ENCODE assay signal across 1 cellular context in the genomic region with DNA sequence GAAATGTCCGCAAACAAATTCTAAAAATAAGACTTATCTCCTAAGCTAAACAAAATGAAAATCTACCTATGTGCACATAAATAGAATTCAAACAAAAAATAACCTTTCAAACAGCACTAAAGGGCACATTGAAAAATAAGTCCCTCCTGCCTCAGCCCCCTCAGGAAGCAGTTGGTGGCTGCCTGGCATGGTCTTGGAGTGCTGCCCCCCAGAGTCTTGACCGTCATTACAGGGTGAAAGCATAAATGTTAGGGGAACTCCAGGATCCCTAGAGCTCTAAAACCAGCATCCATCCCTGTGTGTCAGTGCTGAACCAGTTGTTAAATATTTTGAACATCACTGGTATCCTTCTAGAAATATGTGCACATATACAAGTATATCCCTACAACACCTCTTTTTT.
TF ChIP-seq lines count a peak whose summit lies in the region.

No MANE protein-coding gene starts in this region.

TF ChIP-seq in H1, 55 proteins besides CTCF, POLR2A, EP300 and RAD21:
- no peak for TF ChIP-seq SRF (IDR thresholded peaks at IDR 0.05; ENCODE audit: low read depth, low read length)
- no peak for TF ChIP-seq TBP (IDR thresholded peaks at IDR 0.05; ENCODE audit: low read depth, low read length)
- no peak for TF ChIP-seq KDM5A (IDR thresholded peaks at IDR 0.05; ENCODE audit: low read length)
- no peak for TF ChIP-seq RNF2 (IDR thresholded peaks at IDR 0.05; ENCODE audit: borderline replicate concordance, low read depth, low read length, missing control alignments, poor library complexity, severe bottlenecking)
- TF ChIP-seq BCL11A (IDR thresholded peaks at IDR 0.05; ENCODE audit: low read depth in 2 of 2, low read length in 2 of 2), result no peak
- no peak for TF ChIP-seq EZH2 (IDR thresholded peaks at IDR 0.05; ENCODE audit: low read depth, low read length, severe bottlenecking)
- TF ChIP-seq TAF1 (IDR thresholded peaks at IDR 0.05; ENCODE audit: low read depth, low read length), result no peak
- TF ChIP-seq, protein P1, sequence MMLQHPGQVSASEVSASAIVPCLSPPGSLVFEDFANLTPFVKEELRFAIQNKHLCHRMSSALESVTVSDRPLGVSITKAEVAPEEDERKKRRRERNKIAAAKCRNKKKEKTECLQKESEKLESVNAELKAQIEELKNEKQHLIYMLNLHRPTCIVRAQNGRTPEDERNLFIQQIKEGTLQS (IDR thresholded peaks at IDR 0.05; ENCODE audit: insufficient read depth, low read depth, low read length), result no peak
- no peak for TF ChIP-seq KDM1A (IDR thresholded peaks at IDR 0.05; ENCODE audit: borderline replicate concordance, low read length)
- TF ChIP-seq CTBP2 (IDR thresholded peaks at IDR 0.05; ENCODE audit: borderline replicate concordance, insufficient read depth, insufficient read length, low read length), result no peak
- no peak for TF ChIP-seq CREB1 (IDR thresholded peaks at IDR 0.05)
- no peak for TF ChIP-seq GABPA (IDR thresholded peaks at IDR 0.05; ENCODE audit: borderline replicate concordance, insufficient read depth, low read length)
- TF ChIP-seq, protein P2, sequence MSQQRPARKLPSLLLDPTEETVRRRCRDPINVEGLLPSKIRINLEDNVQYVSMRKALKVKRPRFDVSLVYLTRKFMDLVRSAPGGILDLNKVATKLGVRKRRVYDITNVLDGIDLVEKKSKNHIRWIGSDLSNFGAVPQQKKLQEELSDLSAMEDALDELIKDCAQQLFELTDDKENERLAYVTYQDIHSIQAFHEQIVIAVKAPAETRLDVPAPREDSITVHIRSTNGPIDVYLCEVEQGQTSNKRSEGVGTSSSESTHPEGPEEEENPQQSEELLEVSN (IDR thresholded peaks at IDR 0.05), result no peak
- no peak for TF ChIP-seq SUZ12 (IDR thresholded peaks at IDR 0.05; ENCODE audit: low read length)
- no peak for TF ChIP-seq PHF8 (conservative IDR thresholded peaks at IDR 0.05; ENCODE audit: low read depth, low read length)
- no peak for TF ChIP-seq RXRA (IDR thresholded peaks at IDR 0.05; ENCODE audit: insufficient read depth, low read depth, low read length)
- no peak for TF ChIP-seq POLR2AphosphoS5 (IDR thresholded peaks at IDR 0.05; ENCODE audit: low read depth, low read length)
- no peak for TF ChIP-seq POU5F1 (IDR thresholded peaks at IDR 0.05; ENCODE audit: low read depth, low read length)
